Comparison of ENCODE assay signal across 18 cellular contexts in the genomic region with DNA sequence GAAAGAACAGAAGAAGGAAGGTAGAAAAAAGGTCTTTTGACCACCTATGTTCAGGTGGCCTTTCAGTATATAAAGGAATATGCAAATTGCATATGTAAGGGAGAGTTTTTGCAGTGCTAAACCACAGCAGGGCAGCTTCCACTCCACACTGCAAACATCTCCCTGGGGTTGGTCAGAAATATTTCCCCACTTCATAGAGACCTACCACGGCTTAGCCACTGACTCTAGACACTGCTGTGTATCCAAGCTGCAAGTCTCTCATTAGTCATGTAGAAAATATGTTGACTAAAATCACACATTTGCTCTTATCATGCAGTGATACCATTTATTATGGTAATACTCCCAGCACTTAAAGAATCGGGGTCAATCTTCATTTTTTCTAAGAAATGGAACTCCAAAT.
A peak's percentile ranks its signal among the peaks of the same experiment; 100 is the strongest.
DNase-seq lines count a peak whose midpoint lies in the region; TF ChIP-seq lines count a peak whose summit lies in the region.
"Had no signal": no experiment of that assay in that cellular context is flagged by ENCODE, and none has a peak within 500 bp of the region (broad histone marks: within the 10 kb centered on the region; RNA-seq: fewer than 3 reads in every experiment).

No MANE protein-coding gene starts in this region.

- H3K4me2 ChIP-seq in OCI-LY7 (ENCODE audit: low read length): no peak overlapping the region

- H3K9me3 ChIP-seq in adipocyte (ENCODE audit: control insufficient read depth, low read length) (no peaks in the 10 kb centered on the region), OCI-LY7 (ENCODE audit: low read length) (no peaks in the 10 kb centered on the region), sigmoid colon (no peaks in the 10 kb centered on the region)
- H3K9me3 ChIP-seq: BE2C, prostate gland had no signal

- no peaks in the 10 kb centered on the region for H3K9me3 Mint-ChIP-seq in HFFc6
- H3K9me3 Mint-ChIP-seq: activated CD4-positive, alpha-beta memory T cell treated with anti-CD3 and anti-CD28 coated beads, Interleukin-2, amount 10 ng/mL, durations not matched to agents 7 days and 5 days; immature natural killer cell had no signal

- POLR2A ChIA-PET in OCI-LY7 (lab: Charles Lee): interaction anchor here (0.7 kb wide), 1 partner anchor 373 kb away, joined by 8 read pairs; no protein-coding TSS in a partner anchor

- H3K4me3 ChIP-seq in AG10803 (ENCODE audit: low read length): no peak overlapping the region
- no peak overlapping the region for H3K4me3 ChIP-seq in adipocyte (ENCODE audit: low read length)
- H3K4me3 ChIP-seq in OCI-LY7 (ENCODE audit: low read depth, low read length, poor library complexity, severe bottlenecking): no peak overlapping the region
- no peak overlapping the region for H3K4me3 ChIP-seq in sigmoid colon
- H3K4me3 ChIP-seq: prostate gland had no signal

- intact Hi-C loops in OCI-LY7 (cut with micrococcal nuclease; ENCODE audit: unreplicated experiment) (no loop called here), head of caudate nucleus (cut with DNase I) (no loop called here), sigmoid colon (cut with DNase I) (no loop called here)

- no peaks in the 10 kb centered on the region for H4K20me1 ChIP-seq in OCI-LY7 (ENCODE audit: insufficient read depth, low read length)

- H3K4me1 ChIP-seq in adipocyte (ENCODE audit: control insufficient read depth, insufficient read depth, low read length) (peaks cover 6% of the 10 kb centered on the region), OCI-LY7 (ENCODE audit: insufficient read depth, low read length, poor library complexity, severe bottlenecking) (no peaks in the 10 kb centered on the region), sigmoid colon (peaks cover 0 to 6% (median 0%) of the 10 kb centered on the region in 4 donors)
- H3K4me1 ChIP-seq: BE2C, prostate gland had no signal

- TF ChIP-seq POLR2A in sigmoid colon (IDR thresholded peaks at IDR 0.05): no peak

- no peak overlapping the region for H3K9ac ChIP-seq in adipocyte (ENCODE audit: low read length)

- H3K27ac ChIP-seq in OCI-LY7 (ENCODE audit: low read depth, low read length, poor library complexity, severe bottlenecking): no peak overlapping the region
- H3K27ac ChIP-seq in sigmoid colon: no peak overlapping the region
- H3K27ac ChIP-seq: prostate gland had no signal

- H3K9me2 ChIP-seq in OCI-LY7 (ENCODE audit: insufficient read depth, low read length): no peaks in the 10 kb centered on the region

- H3K79me2 ChIP-seq in OCI-LY7 (ENCODE audit: insufficient read depth, low read depth, low read length): no peaks in the 10 kb centered on the region

- H3K27me3 ChIP-seq in adipocyte (replicated peaks; ENCODE audit: control insufficient read depth, insufficient read depth, low read length): no peaks in the 10 kb centered on the region
- no peaks in the 10 kb centered on the region for H3K27me3 ChIP-seq in sigmoid colon
- H3K27me3 ChIP-seq: BE2C had no signal

- no peaks in the 10 kb centered on the region for H3K36me3 Mint-ChIP-seq in HFFc6 (ENCODE audit: low read depth)
- H3K36me3 Mint-ChIP-seq: immature natural killer cell had no signal

- H2AFZ ChIP-seq in OCI-LY7 (ENCODE audit: low read length): no peak overlapping the region

- CTCF ChIA-PET in OCI-LY7 (lab: Charles Lee; ENCODE audit: unreplicated experiment): no interaction called here

- H3K4me1 Mint-ChIP-seq in HFFc6 (ENCODE audit: low read depth): peaks cover 13% of the 10 kb centered on the region
- H3K4me1 Mint-ChIP-seq: activated CD4-positive, alpha-beta memory T cell treated with anti-CD3 and anti-CD28 coated beads, Interleukin-2, amount 10 ng/mL, durations not matched to agents 7 days and 5 days; immature natural killer cell had no signal

- no peaks in the 10 kb centered on the region for H3K27me3 Mint-ChIP-seq in HFFc6 (ENCODE audit: insufficient read depth)
- H3K27me3 Mint-ChIP-seq: activated CD4-positive, alpha-beta memory T cell treated with anti-CD3 and anti-CD28 coated beads, Interleukin-2, amount 10 ng/mL, durations not matched to agents 7 days and 5 days had no signal

- DNase-seq in AG10803 (ENCODE audit: low read depth): peak; percentile 58
- DNase-seq in HFFc6: peak; percentile 73
- peak; percentile 45 for DNase-seq in adipocyte (ENCODE audit: low read depth)
- peak; percentile 79 for DNase-seq in glomerular visceral epithelial cell (ENCODE audit: extremely low spot score)
- no peak for DNase-seq in OCI-LY7 (ENCODE audit: low spot score)
- DNase-seq in head of caudate nucleus: no peak
- DNase-seq in activated effector memory CD4-positive, alpha-beta T cell treated with Interleukin-2 at 50 U/mL for 16 hours: no peak
- DNase-seq in sigmoid colon: no peak
- DNase-seq: activated CD4-positive, alpha-beta memory T cell treated with anti-CD3 and anti-CD28 coated beads, Interleukin-2, amount 10 ng/mL, durations not matched to agents 7 days and 5 days; activated gamma-delta T cell; BE2C; caudate nucleus; DND-41; immature natural killer cell; KG1; NCI-H69; stimulated activated CD4-positive, alpha-beta T cell treated with anti-CD3 and anti-CD28 coated beads, Interleukin-2, amount 100 ng/mL, for 24 hours had no signal

- H3K27ac Mint-ChIP-seq in HFFc6: peak overlapping the region; percentile 28
- H3K27ac Mint-ChIP-seq: activated CD4-positive, alpha-beta memory T cell treated with anti-CD3 and anti-CD28 coated beads, Interleukin-2, amount 10 ng/mL, durations not matched to agents 7 days and 5 days; immature natural killer cell had no signal

- 19 to 61% methylated on average over 2 of the region's 2 CpGs for WGBS in sigmoid colon, 2 donors

- BruUV-seq in OCI-LY7 (replicated peaks; lab: Mats Ljungman, UMichigan): no TSS peak

- H3K36me3 ChIP-seq in adipocyte (ENCODE audit: control insufficient read depth, insufficient read depth, low read length, severe bottlenecking): no peaks in the 10 kb centered on the region
- H3K36me3 ChIP-seq in OCI-LY7 (ENCODE audit: insufficient read depth, low read length): no peaks in the 10 kb centered on the region
- no peaks in the 10 kb centered on the region for H3K36me3 ChIP-seq in sigmoid colon
- H3K36me3 ChIP-seq: BE2C, prostate gland had no signal

- TF ChIP-seq EP300 in sigmoid colon (IDR thresholded peaks at IDR 0.05): no peak

- no peak for TF ChIP-seq CTCF in AG10803 (conservative IDR thresholded peaks at IDR 0.05; ENCODE audit: low read length)
- TF ChIP-seq CTCF in HFFc6 (IDR thresholded peaks at IDR 0.05): no peak
- no peak for TF ChIP-seq CTCF in OCI-LY7 (conservative IDR thresholded peaks at IDR 0.05; ENCODE audit: low read length)
- TF ChIP-seq CTCF in sigmoid colon (IDR thresholded peaks at IDR 0.05): no peak

- no peak overlapping the region for H3K4me3 Mint-ChIP-seq in HFFc6
- H3K4me3 Mint-ChIP-seq: activated CD4-positive, alpha-beta memory T cell treated with anti-CD3 and anti-CD28 coated beads, Interleukin-2, amount 10 ng/mL, durations not matched to agents 7 days and 5 days; immature natural killer cell had no signal

Comparison
In these comparisons a context has a peak if more than half of its experiments do, and no peak if none do; other contexts are left out.
1. DNase-seq: peak in AG10803 (single experiment), HFFc6 (single experiment), adipocyte (single experiment) and glomerular visceral epithelial cell (single experiment); none in OCI-LY7 (single experiment), head of caudate nucleus (0 of 42), activated effector memory CD4-positive, alpha-beta T cell treated with Interleukin-2 at 50 U/mL for 16 hours (single experiment) and sigmoid colon (single experiment).